In genomic region chr1:215845224-215845902, GRCh38 we compare ENCODE assay signal across 11 cellular contexts.
DNase-seq lines count a peak whose midpoint lies in the region; ATAC-seq and TF ChIP-seq lines count a peak whose summit lies in the region.
"Had no signal": no experiment of that assay in that cellular context is flagged by ENCODE, and none has a peak within 500 bp of the region (broad histone marks: within the 10 kb centered on the region; RNA-seq: fewer than 3 reads in every experiment).

No MANE protein-coding gene starts in this region.

- POLR2A ChIA-PET in CD8-positive, alpha-beta memory T cell (lab: Charles Lee), result no interaction called here

- H3K4me1 ChIP-seq in CD8-positive, alpha-beta memory T cell (ENCODE audit: insufficient read depth, low read length), result no peaks in the 10 kb centered on the region
- H3K4me1 ChIP-seq: parathyroid adenoma, testis had no signal

- no peaks in the 10 kb centered on the region for H3K36me3 ChIP-seq in CD8-positive, alpha-beta memory T cell (ENCODE audit: insufficient read depth, low read length)

- peak; percentile 8 for DNase-seq in AG09309 (ENCODE audit: low read depth)
- peak; percentile 59 for DNase-seq in HS-27A (ENCODE audit: low read depth)
- peak; percentile 83 for DNase-seq in astrocyte of the hippocampus (ENCODE audit: low read depth, low spot score)
- DNase-seq in kidney glomerular epithelial cell (lab: John Stamatoyannopoulos, UW), result peak; percentile 84
- DNase-seq in medulla oblongata (ENCODE audit: extremely low spot score), result no peak
- no peak for DNase-seq in NAMALWA (ENCODE audit: low spot score)
- DNase-seq in CD8-positive, alpha-beta memory T cell, result no peak
- DNase-seq: NCI-H187 treated with DMSO at 0.1 percent for 48 hours, testis had no signal

- no peaks in the 10 kb centered on the region for H3K27me3 ChIP-seq in CD8-positive, alpha-beta memory T cell (ENCODE audit: insufficient read depth, low read length, poor library complexity, severe bottlenecking)
- H3K27me3 ChIP-seq: testis had no signal

- H3K36me3 Mint-ChIP-seq in CD8-positive, alpha-beta memory T cell, result peaks cover 0 to 1% (median 0%) of the 10 kb centered on the region in 3 donors

- ATAC-seq in HG03097 (IDR thresholded peaks at IDR 0.05; ENCODE audit: low FRiP score, unreplicated experiment), result no peak

- H3K4me3 Mint-ChIP-seq in CD8-positive, alpha-beta memory T cell, result no peak overlapping the region

- H3K27ac ChIP-seq in CD8-positive, alpha-beta memory T cell (ENCODE audit: low read depth, low read length), result no peak overlapping the region
- H3K27ac ChIP-seq: parathyroid adenoma, testis had no signal

- H3K9me3 ChIP-seq in CD8-positive, alpha-beta memory T cell (ENCODE audit: low read length), result no peaks in the 10 kb centered on the region
- H3K9me3 ChIP-seq: testis had no signal

- CTCF ChIA-PET in CD8-positive, alpha-beta memory T cell (lab: Charles Lee), result no interaction called here

- peaks cover 7 to 26% (median 11%) of the 10 kb centered on the region in 5 donors for H3K9me3 Mint-ChIP-seq in CD8-positive, alpha-beta memory T cell

- no peak for TF ChIP-seq CTCF in AG09309 (IDR thresholded peaks at IDR 0.05; ENCODE audit: control insufficient read depth, insufficient read depth, low read depth, low read length, missing control alignments)

- H3K4me1 Mint-ChIP-seq in CD8-positive, alpha-beta memory T cell, result no peaks in the 10 kb centered on the region

- H3K27ac Mint-ChIP-seq in CD8-positive, alpha-beta memory T cell, result no peak overlapping the region

- peaks cover 0 to 1% of the 10 kb centered on the region in 2 donors for H3K27me3 Mint-ChIP-seq in CD8-positive, alpha-beta memory T cell

- no peak overlapping the region for H3K4me3 ChIP-seq in AG09309 (ENCODE audit: control insufficient read depth, low read depth, low read length)
- no peak overlapping the region for H3K4me3 ChIP-seq in CD8-positive, alpha-beta memory T cell (ENCODE audit: low read length)
- H3K4me3 ChIP-seq: testis had no signal

Comparison
In these comparisons a context has a peak if more than half of its experiments do, and no peak if none do; other contexts are left out.
1. DNase-seq: peak in AG09309 (single experiment), HS-27A (single experiment), astrocyte of the hippocampus (single experiment) and kidney glomerular epithelial cell (single experiment); none in medulla oblongata (single experiment), NAMALWA (single experiment) and CD8-positive, alpha-beta memory T cell (0 of 5).